Comparison of ENCODE assay signal across 8 cellular contexts in genomic region chr10:132395704-132396494, GRCh38. TPM values are rescaled to one million over a fixed set of nuclear protein-coding genes. Genes with fewer than 3 reads are reported as not detected.
DNase-seq lines count a peak whose midpoint lies in the region; ATAC-seq and TF ChIP-seq lines count a peak whose summit lies in the region.

No MANE protein-coding gene starts in this region.

- 87% methylated on average over 20 of the region's 71 CpGs for WGBS in mammary epithelial cell (ENCODE audit: low coverage, missing lambda C conversion rate)
- WGBS in stomach, 5 donors = 0 to 22% (median 6%) methylated on average over 3 to 71 of the region's 71 CpGs

- H3K79me2 ChIP-seq in mammary epithelial cell (ENCODE audit: insufficient read depth, low read length) = peaks cover 25% of the 10 kb centered on the region

- dilution Hi-C loops in mammary epithelial cell (cut with HindIII; ENCODE audit: low sequenced_read_pairs) = no loop called here

- in situ Hi-C loops in mammary epithelial cell (cut with MboI; ENCODE audit: low sequenced_read_pairs in 2 of 2) = loop anchor here in 1 of 2 donors (5.0 kb wide), 1 partner anchor 51 kb away; no protein-coding TSS in a partner anchor

- intact Hi-C loops in mammary epithelial cell (cut with micrococcal nuclease) = loop anchor here (2.0 kb wide), 1 partner anchor 57 kb away; no protein-coding TSS in a partner anchor
- intact Hi-C loops in stomach (cut with DNase I; ENCODE audit: low total_unique reads) = no loop called here

- H3K9me3 ChIP-seq in mammary epithelial cell (replicated peaks; ENCODE audit: insufficient read depth, low read length) (no peaks in the 10 kb centered on the region), stomach (no peaks in the 10 kb centered on the region)

- no peaks in the 10 kb centered on the region for H3K27me3 ChIP-seq in mammary epithelial cell (ENCODE audit: insufficient read depth, low read length)
- H3K27me3 ChIP-seq in stomach = no peaks in the 10 kb centered on the region

- no peaks in the 10 kb centered on the region for H3K36me3 ChIP-seq in mammary epithelial cell (ENCODE audit: insufficient read depth, low read length)
- no peaks in the 10 kb centered on the region for H3K36me3 ChIP-seq in stomach

- CTCF ChIA-PET in mammary epithelial cell (lab: Charles Lee; ENCODE audit: low non-redundant PET) = no interaction called here

- H2AFZ ChIP-seq in mammary epithelial cell (ENCODE audit: low read depth, low read length) = peak overlapping the region; percentile 65

- peak overlapping the region; percentile 9 for H3K9ac ChIP-seq in mammary epithelial cell (ENCODE audit: insufficient read depth, low read length)

- peak overlapping the region; percentile 69 for H3K4me2 ChIP-seq in mammary epithelial cell (ENCODE audit: insufficient read depth, low read depth, low read length)

- no TSS peak for BruUV-seq in mammary epithelial cell (replicated peaks; lab: Mats Ljungman, UMichigan)

- no peak for DNase-seq in mammary epithelial cell
- peak; percentile 82 for DNase-seq in left lobe of liver (ENCODE audit: low spot score)
- DNase-seq in stomach = peak; percentile 87
- DNase-seq in activated effector memory CD4-positive, alpha-beta T cell treated with Interleukin-2 at 50 U/mL for 16 hours = no peak
- DNase-seq in NCI-H446 (lab: John Stamatoyannopoulos, UW) = no peak
- no peak for DNase-seq in SW 1271 (lab: John Stamatoyannopoulos, UW)

- no peak for TF ChIP-seq POLR2A in stomach (IDR thresholded peaks at IDR 0.05)

- TF ChIP-seq EP300 in stomach (IDR thresholded peaks at IDR 0.05) = no peak

- no peaks in the 10 kb centered on the region for H4K20me1 ChIP-seq in mammary epithelial cell (ENCODE audit: insufficient read depth, low read length)

- TF ChIP-seq CTCF in mammary epithelial cell (conservative IDR thresholded peaks at IDR 0.05 in 1 of 2, IDR thresholded peaks at IDR 0.05 in 1 of 2; ENCODE audit: extremely low read depth in 1 of 2, insufficient read depth in 1 of 2, low read depth in 1 of 2, low read length in 2 of 2) (no peak), stomach (IDR thresholded peaks at IDR 0.05) (no peak)

- ATAC-seq in GM18502 (IDR thresholded peaks at IDR 0.05; ENCODE audit: poor library complexity, unreplicated experiment) (peak; percentile 0), HG03460 (IDR thresholded peaks at IDR 0.05; ENCODE audit: unreplicated experiment) (peak; percentile 10), left lobe of liver (peak; percentile 78)

- H3K4me3 ChIP-seq in mammary epithelial cell (replicated peaks in 1 of 3; ENCODE audit: insufficient read depth in 1 of 3, low read depth in 2 of 3, low read length in 3 of 3) = peak overlapping the region in 2 of 3 experiments; percentile 59 to 66
- H3K4me3 ChIP-seq in stomach = peak overlapping the region; percentile 70 to 97 (median 82)

- H3K27ac ChIP-seq in mammary epithelial cell (ENCODE audit: insufficient read depth, low read depth, low read length) (no peak overlapping the region), stomach (peak overlapping the region; percentile 94 to 99 (median 98))

- peaks cover 26% of the 10 kb centered on the region for H3K4me1 ChIP-seq in mammary epithelial cell (ENCODE audit: insufficient read depth, low read length)
- H3K4me1 ChIP-seq in stomach = peaks cover 46 to 52% (median 49%) of the 10 kb centered on the region in 4 donors

RNA-seq across cellular contexts. Expression of gene PWWP2B, which starts 1.1 kb away (rescaled TPM):
- total RNA-seq in mammary epithelial cell (10 to 100 TPM; 10.7 to 12.3 TPM), left lobe of liver (5.8 TPM), stomach (100 to 1,000 TPM in 1 of 5 donors, 10 to 100 TPM in 3, 1 to 10 TPM in 1; 8.5 to 167 (median 22.9) TPM)
- polyA plus RNA-seq in mammary epithelial cell (4.3 TPM), stomach (10 to 100 TPM; 14.2 to 24.4 (median 22.7) TPM)
- 2.8 TPM for polyA minus RNA-seq in mammary epithelial cell

Comparison
In these comparisons a context has a peak if more than half of its experiments do, and no peak if none do; other contexts are left out.
1. ATAC-seq: peak in every context shown above with its lines; median percentile 78 in left lobe of liver; 10 in HG03460; 0 in GM18502.
2. DNase-seq: peak in left lobe of liver (single experiment) and stomach (single experiment); none in mammary epithelial cell (single experiment), activated effector memory CD4-positive, alpha-beta T cell treated with Interleukin-2 at 50 U/mL for 16 hours (single experiment), NCI-H446 (0 of 2) and SW 1271 (0 of 2).